In the genomic region with DNA sequence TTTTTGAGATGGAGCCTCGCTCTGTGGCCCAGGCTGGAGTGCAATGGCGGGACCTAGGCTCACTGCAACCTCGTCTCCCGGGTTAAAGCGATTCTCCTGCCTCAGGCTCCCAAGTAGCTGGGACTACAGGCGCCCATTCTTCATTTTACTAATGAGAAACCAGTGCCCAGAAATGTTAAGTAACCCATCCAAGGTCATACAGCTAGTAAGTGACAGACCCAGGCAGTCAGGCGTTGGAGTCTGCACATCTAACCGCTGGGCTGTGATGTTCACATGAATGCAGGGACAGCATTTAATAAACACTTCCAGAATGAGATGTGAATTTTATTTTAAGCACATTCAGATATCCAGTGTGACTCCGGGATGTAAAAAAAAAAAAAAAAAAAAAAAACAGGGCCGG, we compare ENCODE assay signal across 9 cellular contexts. TPM values are rescaled to one million over a fixed set of nuclear protein-coding genes. Genes with fewer than 3 reads are reported as not detected.
DNase-seq lines count a peak whose midpoint lies in the region; ATAC-seq, FAIRE-seq and TF ChIP-seq lines count a peak whose summit lies in the region.
"Had no signal": no experiment of that assay in that cellular context is flagged by ENCODE, and none has a peak within 500 bp of the region (broad histone marks: within the 10 kb centered on the region; RNA-seq: fewer than 3 reads in every experiment).

No MANE protein-coding gene starts in this region.

- intact Hi-C loops in left ventricle myocardium inferior (cut with micrococcal nuclease) (no loop called here), left cardiac atrium (cut with DNase I) (no loop called here), transverse colon (cut with DNase I; ENCODE audit: low total_unique reads) (no loop called here), posterior vena cava (cut with DNase I) (no loop called here)

- no peak for TF ChIP-seq POLR2A in transverse colon (IDR thresholded peaks at IDR 0.05)

- peaks cover 40% of the 10 kb centered on the region for H3K79me2 ChIP-seq in keratinocyte (ENCODE audit: control insufficient read depth, insufficient read depth, low read length)

- peaks cover 2% of the 10 kb centered on the region for H3K9me1 ChIP-seq in keratinocyte (ENCODE audit: control insufficient read depth, extremely low read depth, insufficient read depth, low read length)

- H3K4me3 ChIP-seq in left ventricle myocardium inferior (peak overlapping the region; percentile 82), keratinocyte (ENCODE audit: control insufficient read depth in 2 of 3, extremely low read depth in 1 of 3, insufficient read depth in 2 of 3, low read depth in 1 of 3, low read length in 3 of 3) (peak overlapping the region in 2 of 3 experiments; percentile 85 to 89), transverse colon (peak overlapping the region in 3 of 4 donors; percentile 67 to 93 (median 89))

- in situ Hi-C loops in transverse colon (cut with MboI; ENCODE audit: low pct_ligation_motif_present in 1 of 4, low pct_unique_long_range_greater_than_20kb in 1 of 4, low sequenced_read_pairs in 3 of 4): no loop called here

- peaks cover 6% of the 10 kb centered on the region for H4K20me1 ChIP-seq in keratinocyte (ENCODE audit: control insufficient read depth, extremely low read depth, insufficient read depth, low read length)

- H3K4me2 ChIP-seq in keratinocyte (ENCODE audit: control insufficient read depth, extremely low read depth, insufficient read depth, low read depth, low read length): peak overlapping the region; percentile 96

- H3K4me1 ChIP-seq in left ventricle myocardium inferior (peaks cover 53% of the 10 kb centered on the region), keratinocyte (ENCODE audit: control insufficient read depth, extremely low read depth, insufficient read depth, low read length) (peaks cover 10% of the 10 kb centered on the region), transverse colon (peaks cover 9 to 38% (median 28%) of the 10 kb centered on the region in 4 donors)

- TF ChIP-seq CTCF in left ventricle myocardium inferior (IDR thresholded peaks at IDR 0.05; ENCODE audit: borderline replicate concordance) (no peak), keratinocyte (optimal IDR thresholded peaks at IDR 0.05 in 1 of 3, IDR thresholded peaks at IDR 0.05 in 1 of 3, conservative IDR thresholded peaks at IDR 0.05 in 1 of 3; ENCODE audit: extremely low read depth in 1 of 3, insufficient read depth in 2 of 3, low read length in 3 of 3) (no peak), transverse colon (IDR thresholded peaks at IDR 0.05) (no peak)

- dilution Hi-C loops in keratinocyte (cut with MboI; ENCODE audit: extremely low pct_ligation_motif_present, low sequenced_read_pairs): no loop called here

- H3K9me3 ChIP-seq in left ventricle myocardium inferior (replicated peaks) (no peaks in the 10 kb centered on the region), keratinocyte (ENCODE audit: control insufficient read depth, low read depth, low read length) (no peaks in the 10 kb centered on the region), transverse colon (peaks cover 4 to 5% of the 10 kb centered on the region in 2 donors)

- H2AFZ ChIP-seq in keratinocyte (ENCODE audit: control insufficient read depth, low read length): no peak overlapping the region

- H3K9ac ChIP-seq in keratinocyte (ENCODE audit: control insufficient read depth, extremely low read depth, insufficient read depth, low read length): peak overlapping the region; percentile 100

- 92 to 100% methylated on average over 2 to 10 of the region's 10 CpGs for whole genome bisulfite sequencing in transverse colon (ENCODE audit: low coverage in 1 of 2), 2 donors

- no peak for TF ChIP-seq EP300 in transverse colon (IDR thresholded peaks at IDR 0.05; ENCODE audit: low read depth)

- H3K36me3 ChIP-seq in left ventricle myocardium inferior (peaks cover 16% of the 10 kb centered on the region), keratinocyte (ENCODE audit: control insufficient read depth in 2 of 2, extremely low read depth in 1 of 2, insufficient read depth in 2 of 2, low read length in 2 of 2) (peaks cover 0 to 4% of the 10 kb centered on the region in 2 experiments), transverse colon (no peaks in the 10 kb centered on the region)

- FAIRE-seq in keratinocyte (lab: Jason Lieb, UNC): no peak

- peak overlapping the region; percentile 99 for H3K27ac ChIP-seq in left ventricle myocardium inferior (replicated peaks)
- H3K27ac ChIP-seq in keratinocyte (ENCODE audit: control insufficient read depth, insufficient read depth, low read length): no peak overlapping the region
- H3K27ac ChIP-seq in transverse colon: peak overlapping the region; percentile 94 to 98 (median 97)

- DNase-seq in left ventricle myocardium inferior (no peak), left cardiac atrium (no peak), keratinocyte (ENCODE audit: low read depth, low spot score) (no peak), transverse colon (no peak), EL (no peak), posterior vena cava (ENCODE audit: low spot score) (no peak)
- DNase-seq in activated CD8-positive, alpha-beta memory T cell treated with anti-CD3 and anti-CD28 coated beads, Interleukin-2, amount 50 U/mL, for 48 hours: peak; percentile 45
- DNase-seq: NCI-H510A had no signal

- ATAC-seq in left cardiac atrium (no peak), GM19467 (IDR thresholded peaks at IDR 0.05; ENCODE audit: unreplicated experiment) (no peak)

- H3K27me3 ChIP-seq in left ventricle myocardium inferior (ENCODE audit: low read depth): no peaks in the 10 kb centered on the region
- no peaks in the 10 kb centered on the region for H3K27me3 ChIP-seq in keratinocyte (ENCODE audit: control insufficient read depth, extremely low read depth, insufficient read depth, low read length)
- no peaks in the 10 kb centered on the region for H3K27me3 ChIP-seq in transverse colon

RNA-seq across cellular contexts. Expression of a gene that starts 1.3 kb away (rescaled TPM):
- 49.7 TPM for total RNA-seq in left ventricle myocardium inferior
- 10 to 100 TPM; 54.2 to 59.2 TPM for total RNA-seq in left cardiac atrium
- polyA plus RNA-seq in keratinocyte: 15.9 to 25.3 TPM (median 20.7 TPM) in 3 replicates
- 57.6 TPM for polyA plus RNA-seq in keratinocyte (2011; ENCODE audit: low read depth)
- 5.7 and 16.6 TPM in 2 replicates for polyA plus RNA-seq in keratinocyte (2011; cell fraction: cytosol; rRNA removed)
- 21.8 and 24.7 TPM in 2 replicates for polyA plus RNA-seq in keratinocyte (2011; cell fraction: nucleus; rRNA removed)
- polyA plus RNA-seq in keratinocyte (2012; ENCODE audit: low replicate concordance): 15.1 and 20.6 TPM in 2 replicates
- polyA minus RNA-seq in keratinocyte: 48.1 to 68.1 TPM (median 67.7 TPM) in 3 replicates
- 20.0 TPM for polyA minus RNA-seq in keratinocyte (2011; cell fraction: cytosol; rRNA and poly(A)+ RNA removed)
- polyA minus RNA-seq in keratinocyte (2011; cell fraction: nucleus; rRNA and poly(A)+ RNA removed): 32.7 and 73.4 TPM in 2 replicates
- 10 to 100 TPM; 14.2 to 45.6 (median 34.1) TPM for total RNA-seq in transverse colon
- 10 to 100 TPM; 51.2 to 53.2 TPM for total RNA-seq in posterior vena cava
